ENCODE assay signal across 20 cellular contexts in the genomic region with DNA sequence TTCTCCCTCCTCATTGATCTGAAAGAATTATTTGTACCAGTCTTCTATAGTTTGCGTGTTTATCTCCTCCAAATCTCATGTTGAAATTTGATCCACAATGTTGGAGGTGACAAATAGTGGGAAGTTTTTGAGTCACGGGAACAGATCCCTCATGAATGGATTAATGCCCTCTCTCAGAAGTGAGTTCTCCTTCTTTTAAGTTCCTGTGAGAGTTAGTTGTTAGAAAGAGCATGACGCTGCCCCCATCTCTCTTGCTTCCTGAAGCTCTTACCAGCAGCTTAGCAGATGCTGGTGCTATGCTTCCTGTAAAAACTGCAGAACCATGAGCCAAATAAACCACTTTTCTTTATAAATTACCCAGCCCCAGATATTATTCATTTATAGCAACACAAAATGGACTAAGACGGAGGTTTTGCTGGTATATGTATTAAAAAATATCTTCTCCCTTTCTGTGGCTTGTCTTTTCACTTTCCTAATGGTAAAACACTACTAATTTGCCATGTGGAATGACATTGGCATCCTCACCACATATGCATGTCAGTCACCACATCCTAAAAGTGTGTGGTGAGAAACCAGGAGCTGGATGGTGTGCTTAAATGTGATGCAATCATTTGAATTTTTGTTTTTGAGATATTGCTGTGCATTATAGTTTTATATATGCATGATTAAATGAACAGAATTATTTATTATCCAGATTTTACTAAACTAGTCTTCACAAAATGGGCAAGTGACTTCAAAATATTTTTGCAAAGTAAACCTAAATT.
"Had no signal": no experiment of that assay in that cellular context is flagged by ENCODE, and none has a peak within 500 bp of the region (broad histone marks: within the 10 kb centered on the region; RNA-seq: fewer than 3 reads in every experiment).

No MANE protein-coding gene starts in this region.

- H3K9me3 ChIP-seq: esophagus squamous epithelium, tibial nerve, vagina had no signal

- H3K4me2 ChIP-seq: hepatocyte had no signal

- H3K4me3 ChIP-seq: cardiac muscle cell, esophagus squamous epithelium, hepatocyte, tibial nerve, vagina had no signal

- H3K4me3 Mint-ChIP-seq: activated B cell treated with CpG ODN at 0.5 μM for 24 hours; activated CD8-positive, alpha-beta T cell treated with anti-CD3 and anti-CD28 coated beads for 36 hours; activated naive CD8-positive, alpha-beta T cell treated with anti-CD3 and anti-CD28 coated beads for 36 hours; activated T-helper 17 cell treated with anti-CD3 and anti-CD28 coated beads, Interleukin-2, amount 50 U/mL, for 72 hours; nephron; stimulated activated naive CD8-positive, alpha-beta T cell treated with anti-CD3 and anti-CD28 coated beads, Interleukin-15, Interleukin-2, amounts not matched to agents 100 ng/mL and 50 ng/mL, for 24 hours; T-helper 2 cell treated with Interferon-gamma antibody and Interleukin-4, amounts not matched to agents 5 μg/mL and 100 μg/mL, for 36 hours had no signal

- H3K36me3 Mint-ChIP-seq: activated naive CD8-positive, alpha-beta T cell treated with anti-CD3 and anti-CD28 coated beads for 36 hours had no signal

- H3K36me3 ChIP-seq: cardiac muscle cell, esophagus squamous epithelium, tibial nerve, vagina had no signal

- DNase-seq: activated B cell treated with CpG ODN at 0.5 μM for 24 hours; activated CD4-positive, alpha-beta T cell treated with anti-CD3 and anti-CD28 coated beads for 4 hours; activated CD8-positive, alpha-beta T cell treated with anti-CD3 and anti-CD28 coated beads for 36 hours; activated naive CD4-positive, alpha-beta T cell; activated naive CD8-positive, alpha-beta T cell treated with anti-CD3 and anti-CD28 coated beads for 36 hours; activated T-cell treated with anti-CD3 and anti-CD28 coated beads, Interleukin-2, amount 50 U/mL, for 1 hour; amniotic stem cell; dermis blood vessel endothelial cell; effector memory CD4-positive, alpha-beta T cell; esophagus squamous epithelium; left cardiac atrium had no signal

- H3K4me1 Mint-ChIP-seq: activated B cell treated with CpG ODN at 0.5 μM for 24 hours; activated naive CD8-positive, alpha-beta T cell treated with anti-CD3 and anti-CD28 coated beads for 36 hours; activated T-helper 17 cell treated with anti-CD3 and anti-CD28 coated beads, Interleukin-2, amount 50 U/mL, for 72 hours had no signal

- FAIRE-seq: endothelial cell of umbilical vein had no signal

- H3K4me1 ChIP-seq: esophagus squamous epithelium had no signal

- H3K27me3 ChIP-seq: cardiac muscle cell, esophagus squamous epithelium, hepatocyte, tibial nerve, vagina had no signal

- H3K27ac ChIP-seq: cardiac muscle cell, esophagus squamous epithelium, hepatocyte, tibial nerve, vagina had no signal

- H3K9me3 Mint-ChIP-seq: activated B cell treated with CpG ODN at 0.5 μM for 24 hours; activated CD8-positive, alpha-beta T cell treated with anti-CD3 and anti-CD28 coated beads for 36 hours; activated naive CD8-positive, alpha-beta T cell treated with anti-CD3 and anti-CD28 coated beads for 36 hours; nephron; T-helper 2 cell treated with Interferon-gamma antibody and Interleukin-4, amounts not matched to agents 5 μg/mL and 100 μg/mL, for 36 hours had no signal

- H2AFZ ChIP-seq: hepatocyte had no signal

- H3K27ac Mint-ChIP-seq: activated B cell treated with CpG ODN at 0.5 μM for 24 hours; activated CD8-positive, alpha-beta T cell treated with anti-CD3 and anti-CD28 coated beads for 36 hours; activated naive CD8-positive, alpha-beta T cell treated with anti-CD3 and anti-CD28 coated beads for 36 hours; activated T-helper 17 cell treated with anti-CD3 and anti-CD28 coated beads, Interleukin-2, amount 50 U/mL, for 72 hours; stimulated activated naive CD8-positive, alpha-beta T cell treated with anti-CD3 and anti-CD28 coated beads, Interleukin-15, Interleukin-2, amounts not matched to agents 100 ng/mL and 50 ng/mL, for 24 hours; T-helper 2 cell treated with Interferon-gamma antibody and Interleukin-4, amounts not matched to agents 5 μg/mL and 100 μg/mL, for 36 hours had no signal

- ATAC-seq: activated CD8-positive, alpha-beta T cell treated with anti-CD3 and anti-CD28 coated beads for 36 hours; activated T-helper 17 cell treated with anti-CD3 and anti-CD28 coated beads, Interleukin-2, amount 50 U/mL, for 72 hours; left cardiac atrium had no signal

- H3K27me3 Mint-ChIP-seq: activated CD8-positive, alpha-beta T cell treated with anti-CD3 and anti-CD28 coated beads for 36 hours; activated naive CD8-positive, alpha-beta T cell treated with anti-CD3 and anti-CD28 coated beads for 36 hours; activated T-helper 17 cell treated with anti-CD3 and anti-CD28 coated beads, Interleukin-2, amount 50 U/mL, for 72 hours; stimulated activated naive CD8-positive, alpha-beta T cell treated with anti-CD3 and anti-CD28 coated beads, Interleukin-15, Interleukin-2, amounts not matched to agents 100 ng/mL and 50 ng/mL, for 24 hours had no signal
